14 cellular contexts compared by ENCODE assay signal in the genomic region with DNA sequence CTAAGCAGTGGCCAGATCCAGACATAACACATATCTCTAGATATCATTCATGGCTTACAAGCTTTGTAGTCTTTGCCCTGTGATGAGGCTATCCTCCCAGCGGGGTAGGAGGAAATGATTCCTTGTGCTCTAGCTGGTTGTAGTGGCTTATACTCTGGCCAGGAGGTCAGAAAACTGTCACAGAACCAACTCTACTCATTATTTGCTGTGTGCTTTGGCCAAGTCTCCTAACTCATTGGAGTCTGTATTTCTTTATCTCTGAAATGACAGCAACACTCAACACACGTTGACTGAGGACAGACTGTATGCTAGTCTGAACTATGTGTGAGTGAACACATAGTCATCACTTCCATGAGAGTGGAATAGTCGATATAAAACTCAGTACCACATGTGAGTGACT.
DNase-seq lines count a peak whose midpoint lies in the region; ATAC-seq, FAIRE-seq and TF ChIP-seq lines count a peak whose summit lies in the region.
"Had no signal": no experiment of that assay in that cellular context is flagged by ENCODE, and none has a peak within 500 bp of the region (broad histone marks: within the 10 kb centered on the region; RNA-seq: fewer than 3 reads in every experiment).

No MANE protein-coding gene starts in this region.

- H3K36me3 ChIP-seq in HUES48 (ENCODE audit: control insufficient read depth, insufficient read depth, low read length) (no peaks in the 10 kb centered on the region), keratinocyte (ENCODE audit: control insufficient read depth in 2 of 2, extremely low read depth in 1 of 2, insufficient read depth in 2 of 2, low read length in 2 of 2) (no peaks in the 10 kb centered on the region), thoracic aorta (no peaks in the 10 kb centered on the region)
- H3K36me3 ChIP-seq: transverse colon had no signal

- no peaks in the 10 kb centered on the region for H3K36me3 Mint-ChIP-seq in activated T-helper 2 cell treated with anti-CD3 and anti-CD28 coated beads, Interferon-gamma antibody, Interleukin-2, Interleukin-4, amounts not matched to agents 10 μg/mL and 5 μg/mL and 100 μg/mL, durations not matched to agents 14 hours and 24 hours and 36 hours (ENCODE audit: low read depth)
- H3K36me3 Mint-ChIP-seq: activated naive CD8-positive, alpha-beta T cell had no signal

- H3K9ac ChIP-seq in HUES48 (ENCODE audit: low read depth, low read length) = 0 out of 2 replicates have a peak overlapping the region, but pooled peaks have one; percentile 33
- H3K9ac ChIP-seq in keratinocyte (ENCODE audit: control insufficient read depth, extremely low read depth, insufficient read depth, low read length) = peak overlapping the region; percentile 17

- H3K9me3 ChIP-seq in HUES48 (ENCODE audit: control insufficient read depth, insufficient read depth, low read length) = no peaks in the 10 kb centered on the region
- H3K9me3 ChIP-seq in keratinocyte (ENCODE audit: control insufficient read depth, low read depth, low read length) = no peaks in the 10 kb centered on the region
- no peaks in the 10 kb centered on the region for H3K9me3 ChIP-seq in thoracic aorta
- H3K9me3 ChIP-seq: transverse colon had no signal

- H3K9me3 Mint-ChIP-seq in activated T-helper 2 cell treated with anti-CD3 and anti-CD28 coated beads, Interferon-gamma antibody, Interleukin-2, Interleukin-4, amounts not matched to agents 10 μg/mL and 5 μg/mL and 100 μg/mL, durations not matched to agents 14 hours and 24 hours and 36 hours = no peaks in the 10 kb centered on the region

- H3K27me3 ChIP-seq in HUES48 (ENCODE audit: control insufficient read depth, insufficient read depth, low read length) = no peaks in the 10 kb centered on the region
- no peaks in the 10 kb centered on the region for H3K27me3 ChIP-seq in keratinocyte (ENCODE audit: control insufficient read depth, extremely low read depth, insufficient read depth, low read length)
- H3K27me3 ChIP-seq in thoracic aorta (replicated peaks; ENCODE audit: insufficient read depth) = no peaks in the 10 kb centered on the region
- H3K27me3 ChIP-seq: transverse colon had no signal

- TF ChIP-seq CTCF in cardiac fibroblast (IDR thresholded peaks at IDR 0.05; ENCODE audit: low read depth, low read length) (no peak), keratinocyte (optimal IDR thresholded peaks at IDR 0.05 in 1 of 3, IDR thresholded peaks at IDR 0.05 in 1 of 3, conservative IDR thresholded peaks at IDR 0.05 in 1 of 3; ENCODE audit: extremely low read depth in 1 of 3, insufficient read depth in 2 of 3, low read length in 3 of 3) (no peak), thoracic aorta (IDR thresholded peaks at IDR 0.05) (no peak)

- no peak overlapping the region for H3K27ac Mint-ChIP-seq in activated T-helper 2 cell treated with anti-CD3 and anti-CD28 coated beads, Interferon-gamma antibody, Interleukin-2, Interleukin-4, amounts not matched to agents 10 μg/mL and 5 μg/mL and 100 μg/mL, durations not matched to agents 14 hours and 24 hours and 36 hours
- H3K27ac Mint-ChIP-seq: activated naive CD8-positive, alpha-beta T cell had no signal

- peak; percentile 85 for FAIRE-seq in keratinocyte (lab: Jason Lieb, UNC)
- FAIRE-seq: islet of Langerhans had no signal

- intact Hi-C loops in activated T-helper 2 cell treated with anti-CD3 and anti-CD28 coated beads, Interferon-gamma antibody, Interleukin-2, Interleukin-4, amounts not matched to agents 10 μg/mL and 5 μg/mL and 100 μg/mL, durations not matched to agents 14 hours and 24 hours and 36 hours (cut with micrococcal nuclease) = no loop called here

- H3K4me1 Mint-ChIP-seq in activated T-helper 2 cell treated with anti-CD3 and anti-CD28 coated beads, Interferon-gamma antibody, Interleukin-2, Interleukin-4, amounts not matched to agents 10 μg/mL and 5 μg/mL and 100 μg/mL, durations not matched to agents 14 hours and 24 hours and 36 hours (ENCODE audit: low read depth) = peaks cover under 1% of the 10 kb centered on the region

- no peak overlapping the region for H3K4me3 ChIP-seq in HUES48 (ENCODE audit: low read depth, low read length)
- H3K4me3 ChIP-seq in cardiac fibroblast (replicated peaks in 1 of 2; ENCODE audit: low read depth in 2 of 2, low read length in 2 of 2) = no peak overlapping the region
- H3K4me3 ChIP-seq in keratinocyte (ENCODE audit: control insufficient read depth in 2 of 3, extremely low read depth in 1 of 3, insufficient read depth in 2 of 3, low read depth in 1 of 3, low read length in 3 of 3) = no peak overlapping the region
- H3K4me3 ChIP-seq in thoracic aorta = no peak overlapping the region
- H3K4me3 ChIP-seq: SK-N-MC, transverse colon had no signal

- H3K27ac ChIP-seq in HUES48 (ENCODE audit: low read depth, low read length) (peak overlapping the region; percentile 87), keratinocyte (ENCODE audit: control insufficient read depth, insufficient read depth, low read length) (peak overlapping the region; percentile 77), thoracic aorta (no peak overlapping the region)
- H3K27ac ChIP-seq: SK-N-MC, transverse colon had no signal

- H3K4me1 ChIP-seq in HUES48 (ENCODE audit: control insufficient read depth, insufficient read depth, low read length) = peaks cover 55% of the 10 kb centered on the region
- peaks cover 45% of the 10 kb centered on the region for H3K4me1 ChIP-seq in keratinocyte (ENCODE audit: control insufficient read depth, extremely low read depth, insufficient read depth, low read length)
- H3K4me1 ChIP-seq in thoracic aorta (ENCODE audit: control insufficient read depth in 1 of 2, low read depth in 2 of 2) = peaks cover 5 to 35% of the 10 kb centered on the region in 2 donors

- no peak overlapping the region for H3K4me3 Mint-ChIP-seq in activated T-helper 2 cell treated with anti-CD3 and anti-CD28 coated beads, Interferon-gamma antibody, Interleukin-2, Interleukin-4, amounts not matched to agents 10 μg/mL and 5 μg/mL and 100 μg/mL, durations not matched to agents 14 hours and 24 hours and 36 hours (ENCODE audit: low read depth)
- H3K4me3 Mint-ChIP-seq: activated naive CD8-positive, alpha-beta T cell had no signal

- H2AFZ ChIP-seq in keratinocyte (ENCODE audit: control insufficient read depth, low read length) = peak overlapping the region; percentile 4

- H3K27me3 Mint-ChIP-seq in activated T-helper 2 cell treated with anti-CD3 and anti-CD28 coated beads, Interferon-gamma antibody, Interleukin-2, Interleukin-4, amounts not matched to agents 10 μg/mL and 5 μg/mL and 100 μg/mL, durations not matched to agents 14 hours and 24 hours and 36 hours (ENCODE audit: low read depth) = peaks cover 18% of the 10 kb centered on the region

- DNase-seq in cardiac fibroblast (ENCODE audit: low read depth in 2 of 2) = peak; percentile 77 to 85
- DNase-seq in keratinocyte (ENCODE audit: low read depth, low spot score) = no peak
- peak; percentile 14 for DNase-seq in thoracic aorta (ENCODE audit: low spot score)
- DNase-seq in activated T-helper 2 cell treated with anti-CD3 and anti-CD28 coated beads, Interferon-gamma antibody, Interleukin-2, Interleukin-4, amounts not matched to agents 10 μg/mL and 5 μg/mL and 100 μg/mL, durations not matched to agents 14 hours and 24 hours and 36 hours (ENCODE audit: low spot score) = no peak
- no peak for DNase-seq in stimulated activated CD4-positive, alpha-beta T cell treated with anti-CD3 and anti-CD28 coated beads, Interleukin-2, amount 100 ng/mL, for 24 hours
- DNase-seq in occipital lobe (lab: John Stamatoyannopoulos, UW) = no peak
- DNase-seq: activated CD4-positive, alpha-beta T cell treated with anti-CD3 and anti-CD28 coated beads, Interleukin-2, amount 50 U/mL, for 4 hours; effector CD4-positive, alpha-beta T cell; NCI-H524 treated with DMSO at 0.1 percent for 48 hours; transverse colon had no signal

- no peaks in the 10 kb centered on the region for H3K79me2 ChIP-seq in keratinocyte (ENCODE audit: control insufficient read depth, insufficient read depth, low read length)

- peak overlapping the region; percentile 33 for H3K4me2 ChIP-seq in keratinocyte (ENCODE audit: control insufficient read depth, extremely low read depth, insufficient read depth, low read depth, low read length)

- H4K20me1 ChIP-seq in keratinocyte (ENCODE audit: control insufficient read depth, extremely low read depth, insufficient read depth, low read length) = no peaks in the 10 kb centered on the region

- H3K9me1 ChIP-seq in keratinocyte (ENCODE audit: control insufficient read depth, extremely low read depth, insufficient read depth, low read length) = no peaks in the 10 kb centered on the region

- no peak for ATAC-seq in thoracic aorta (ENCODE audit: insufficient number of reproducible peaks, low FRiP score, low read depth)

- dilution Hi-C loops in keratinocyte (cut with MboI; ENCODE audit: extremely low pct_ligation_motif_present, low sequenced_read_pairs) = no loop called here

Comparison
In these comparisons a context has a peak if more than half of its experiments do, and no peak if none do; other contexts are left out.
1. H3K27ac ChIP-seq: peak in HUES48 (single experiment) and keratinocyte (single experiment); none in thoracic aorta (0 of 2).
2. DNase-seq: peak in cardiac fibroblast (2 of 2) and thoracic aorta (single experiment); none in keratinocyte (single experiment), activated T-helper 2 cell treated with anti-CD3 and anti-CD28 coated beads, Interferon-gamma antibody, Interleukin-2, Interleukin-4, amounts not matched to agents 10 μg/mL and 5 μg/mL and 100 μg/mL, durations not matched to agents 14 hours and 24 hours and 36 hours (single experiment), stimulated activated CD4-positive, alpha-beta T cell treated with anti-CD3 and anti-CD28 coated beads, Interleukin-2, amount 100 ng/mL, for 24 hours (0 of 2) and occipital lobe (single experiment).